16 cellular contexts compared by ENCODE assay signal in genomic region chr19:53874384-53874995, GRCh38. TPM values are rescaled to one million over a fixed set of nuclear protein-coding genes. Genes with fewer than 3 reads are reported as not detected.
DNase-seq lines count a peak whose midpoint lies in the region; TF ChIP-seq lines count a peak whose summit lies in the region.
"Had no signal": no experiment of that assay in that cellular context is flagged by ENCODE, and none has a peak within 500 bp of the region (broad histone marks: within the 10 kb centered on the region; RNA-seq: fewer than 3 reads in every experiment).

No MANE protein-coding gene starts in this region.

- CTCF ChIA-PET in activated naive CD4-positive, alpha-beta T cell treated with anti-CD3 and anti-CD28 coated beads, Interleukin-2, amount 10 ng/mL, durations not matched to agents 7 days and 5 days (lab: Charles Lee) = no interaction called here
- CTCF ChIA-PET in activated CD4-positive, alpha-beta memory T cell treated with anti-CD3 and anti-CD28 coated beads, Interleukin-2, amount 10 ng/mL, durations not matched to agents 7 days and 5 days (lab: Charles Lee) = interaction anchor here (0.8 to 1.1 kb wide), 4 partner anchors 9 to 21 kb away, joined by 3 to 4 read pairs (median 3); no protein-coding TSS in a partner anchor

- 68% methylated on average over 15 of the region's 15 CpGs for WGBS in thymus

- peaks cover 80% of the 10 kb centered on the region for H3K4me1 Mint-ChIP-seq in activated naive CD4-positive, alpha-beta T cell treated with anti-CD3 and anti-CD28 coated beads, Interleukin-2, amount 10 ng/mL, durations not matched to agents 7 days and 5 days
- peaks cover 68% of the 10 kb centered on the region for H3K4me1 Mint-ChIP-seq in activated CD4-positive, alpha-beta memory T cell treated with anti-CD3 and anti-CD28 coated beads, Interleukin-2, amount 10 ng/mL, durations not matched to agents 7 days and 5 days
- H3K4me1 Mint-ChIP-seq in endothelial cell (ENCODE audit: unreplicated experiment) = peaks cover 49% of the 10 kb centered on the region

- H3K9me3 Mint-ChIP-seq in activated naive CD4-positive, alpha-beta T cell treated with anti-CD3 and anti-CD28 coated beads, Interleukin-2, amount 10 ng/mL, durations not matched to agents 7 days and 5 days = peaks cover 5% of the 10 kb centered on the region
- no peaks in the 10 kb centered on the region for H3K9me3 Mint-ChIP-seq in activated CD4-positive, alpha-beta memory T cell treated with anti-CD3 and anti-CD28 coated beads, Interleukin-2, amount 10 ng/mL, durations not matched to agents 7 days and 5 days
- H3K9me3 Mint-ChIP-seq in endothelial cell (ENCODE audit: unreplicated experiment) = peaks cover 4% of the 10 kb centered on the region

- no peaks in the 10 kb centered on the region for H3K27me3 Mint-ChIP-seq in activated naive CD4-positive, alpha-beta T cell treated with anti-CD3 and anti-CD28 coated beads, Interleukin-2, amount 10 ng/mL, durations not matched to agents 7 days and 5 days
- peaks cover 4% of the 10 kb centered on the region for H3K27me3 Mint-ChIP-seq in activated CD4-positive, alpha-beta memory T cell treated with anti-CD3 and anti-CD28 coated beads, Interleukin-2, amount 10 ng/mL, durations not matched to agents 7 days and 5 days
- peaks cover 42% of the 10 kb centered on the region for H3K27me3 Mint-ChIP-seq in endothelial cell (ENCODE audit: unreplicated experiment)

- peaks cover 56% of the 10 kb centered on the region for H3K36me3 Mint-ChIP-seq in activated naive CD4-positive, alpha-beta T cell treated with anti-CD3 and anti-CD28 coated beads, Interleukin-2, amount 10 ng/mL, durations not matched to agents 7 days and 5 days
- peaks cover 58% of the 10 kb centered on the region for H3K36me3 Mint-ChIP-seq in activated CD4-positive, alpha-beta memory T cell treated with anti-CD3 and anti-CD28 coated beads, Interleukin-2, amount 10 ng/mL, durations not matched to agents 7 days and 5 days (ENCODE audit: low read depth)
- H3K36me3 Mint-ChIP-seq in endothelial cell (ENCODE audit: low read depth, unreplicated experiment) = peaks cover 51% of the 10 kb centered on the region

- peak overlapping the region; percentile 45 for H3K4me3 Mint-ChIP-seq in activated naive CD4-positive, alpha-beta T cell treated with anti-CD3 and anti-CD28 coated beads, Interleukin-2, amount 10 ng/mL, durations not matched to agents 7 days and 5 days
- H3K4me3 Mint-ChIP-seq in activated CD4-positive, alpha-beta memory T cell treated with anti-CD3 and anti-CD28 coated beads, Interleukin-2, amount 10 ng/mL, durations not matched to agents 7 days and 5 days = peak overlapping the region; percentile 37
- peak overlapping the region; percentile 91 for H3K4me3 Mint-ChIP-seq in endothelial cell (ENCODE audit: unreplicated experiment)

- H3K4me3 ChIP-seq in thymus (ENCODE audit: low read length) (peak overlapping the region; percentile 27), coronary artery (no peak overlapping the region)
- H3K4me3 ChIP-seq: lung, thyroid gland had no signal

- POLR2A ChIA-PET in activated CD4-positive, alpha-beta memory T cell treated with anti-CD3 and anti-CD28 coated beads, Interleukin-2, amount 10 ng/mL, durations not matched to agents 7 days and 5 days (lab: Charles Lee) = interaction anchor here (0.7 to 1.4 kb wide), 2 partner anchors 8 to 9 kb away, joined by 3 read pairs; partner anchors contain the start of gene PRKCG

- peaks cover 5% of the 10 kb centered on the region for H3K27me3 ChIP-seq in thymus (ENCODE audit: control insufficient read depth, insufficient read depth)
- H3K27me3 ChIP-seq: thyroid gland had no signal

- peaks cover 28% of the 10 kb centered on the region for H3K36me3 ChIP-seq in thymus (ENCODE audit: control insufficient read depth, insufficient read depth)

- no peaks in the 10 kb centered on the region for H3K9me3 ChIP-seq in thymus (ENCODE audit: control insufficient read depth)
- H3K9me3 ChIP-seq: thyroid gland had no signal

- peaks cover 30% of the 10 kb centered on the region for H3K4me1 ChIP-seq in thymus (ENCODE audit: control insufficient read depth, insufficient read depth, low read length)

- DNase-seq in activated naive CD4-positive, alpha-beta T cell treated with anti-CD3 and anti-CD28 coated beads, Interleukin-2, amount 10 ng/mL, durations not matched to agents 7 days and 5 days = peak; percentile 58
- no peak for DNase-seq in activated naive CD4-positive, alpha-beta T cell treated with Interleukin-2 at 50 U/mL for 16 hours
- no peak for DNase-seq in activated CD4-positive, alpha-beta memory T cell treated with anti-CD3 and anti-CD28 coated beads, Interleukin-2, amount 10 ng/mL, durations not matched to agents 7 days and 5 days
- no peak for DNase-seq in endothelial cell (ENCODE audit: low spot score)
- no peak for DNase-seq in NCI-H446 (lab: John Stamatoyannopoulos, UW)
- DNase-seq in coronary artery (ENCODE audit: low spot score) = no peak
- DNase-seq in putamen (ENCODE audit: low spot score) = no peak
- DNase-seq: anterior cingulate cortex; DND-41; NCI-H146; NCI-H69; stimulated activated CD4-positive, alpha-beta T cell treated with anti-CD3 and anti-CD28 coated beads, Interleukin-12 subunit alpha, Interleukin-12 subunit beta, amount 100 ng/mL, for 4 hours; T-helper 9 cell; thyroid gland had no signal

- peak overlapping the region; percentile 93 for H3K27ac Mint-ChIP-seq in activated naive CD4-positive, alpha-beta T cell treated with anti-CD3 and anti-CD28 coated beads, Interleukin-2, amount 10 ng/mL, durations not matched to agents 7 days and 5 days
- H3K27ac Mint-ChIP-seq in activated CD4-positive, alpha-beta memory T cell treated with anti-CD3 and anti-CD28 coated beads, Interleukin-2, amount 10 ng/mL, durations not matched to agents 7 days and 5 days = peak overlapping the region; percentile 86
- peak overlapping the region; percentile 97 for H3K27ac Mint-ChIP-seq in endothelial cell (ENCODE audit: unreplicated experiment)

- TF ChIP-seq CTCF in endothelial cell (IDR thresholded peaks at IDR 0.05; ENCODE audit: unreplicated experiment) = no peak
- TF ChIP-seq CTCF in coronary artery (IDR thresholded peaks at IDR 0.05) = no peak

- peak overlapping the region; percentile 94 for H3K27ac ChIP-seq in thymus (ENCODE audit: low read depth)
- H3K27ac ChIP-seq in coronary artery = no peak overlapping the region
- H3K27ac ChIP-seq: thyroid gland had no signal

RNA-seq across cellular contexts. Expression of gene MYADM, which starts 6.8 kb away (rescaled TPM):
- 100 to 1,000 TPM; 109 TPM for total RNA-seq in activated CD4-positive, alpha-beta memory T cell treated with anti-CD3 and anti-CD28 coated beads, Interleukin-2, amount 10 ng/mL, durations not matched to agents 7 days and 5 days
- 123 TPM for total RNA-seq in endothelial cell (ENCODE audit: unreplicated experiment)
- polyA plus RNA-seq in thymus = 34.4 TPM

RNA-seq across cellular contexts. Expression of gene PRKCG, which starts 7.5 kb away (rescaled TPM):
- not detected for total RNA-seq in activated CD4-positive, alpha-beta memory T cell treated with anti-CD3 and anti-CD28 coated beads, Interleukin-2, amount 10 ng/mL, durations not matched to agents 7 days and 5 days
- 0.92 TPM for total RNA-seq in endothelial cell (ENCODE audit: unreplicated experiment)
- 4.5 TPM for polyA plus RNA-seq in thymus
- total RNA-seq: thyroid gland had no signal

RNA-seq across cellular contexts. Expression of gene CACNG7, which starts 34.6 kb away (rescaled TPM):
- total RNA-seq in activated CD4-positive, alpha-beta memory T cell treated with anti-CD3 and anti-CD28 coated beads, Interleukin-2, amount 10 ng/mL, durations not matched to agents 7 days and 5 days = not detected
- total RNA-seq in endothelial cell (ENCODE audit: unreplicated experiment) = 0.51 TPM
- 0.05 TPM for polyA plus RNA-seq in thymus
- total RNA-seq: lung, thyroid gland had no signal
- polyA plus RNA-seq: lung had no signal

RNA-seq across cellular contexts. Expression of gene NLRP12, which starts 50.4 kb away (rescaled TPM):
- under 1 TPM in 1 of 2 experiments, not detected in 1; 0.08 TPM for total RNA-seq in activated CD4-positive, alpha-beta memory T cell treated with anti-CD3 and anti-CD28 coated beads, Interleukin-2, amount 10 ng/mL, durations not matched to agents 7 days and 5 days
- total RNA-seq in endothelial cell (ENCODE audit: unreplicated experiment) = 2.1 TPM
- polyA plus RNA-seq in thymus = 0.21 TPM

Comparison
In these comparisons a context has a peak if more than half of its experiments do, and no peak if none do; other contexts are left out.
1. H3K4me3 Mint-ChIP-seq: peak in every context shown above with its lines; median percentile 91 in endothelial cell; 45 in activated naive CD4-positive, alpha-beta T cell treated with anti-CD3 and anti-CD28 coated beads, Interleukin-2, amount 10 ng/mL, durations not matched to agents 7 days and 5 days; 37 in activated CD4-positive, alpha-beta memory T cell treated with anti-CD3 and anti-CD28 coated beads, Interleukin-2, amount 10 ng/mL, durations not matched to agents 7 days and 5 days.